19 cellular contexts compared by ENCODE assay signal in genomic region chr10:126658928-126659327, GRCh38. TPM values are rescaled to one million over a fixed set of nuclear protein-coding genes. Genes with fewer than 3 reads are reported as not detected.
DNase-seq lines count a peak whose midpoint lies in the region; ATAC-seq and TF ChIP-seq lines count a peak whose summit lies in the region.
"Had no signal": no experiment of that assay in that cellular context is flagged by ENCODE, and none has a peak within 500 bp of the region (broad histone marks: within the 10 kb centered on the region; RNA-seq: fewer than 3 reads in every experiment).

No MANE protein-coding gene starts in this region.

- no peaks in the 10 kb centered on the region for H3K36me3 Mint-ChIP-seq in GM23338 (ENCODE audit: low read depth)
- H3K36me3 Mint-ChIP-seq: CD8-positive, alpha-beta memory T cell; IgD-negative memory B cell had no signal

- H2AFZ ChIP-seq in GM23338: peak overlapping the region; percentile 80

- no peak overlapping the region for H3K27ac Mint-ChIP-seq in GM23338
- H3K27ac Mint-ChIP-seq: CD8-positive, alpha-beta memory T cell; HFFc6; IgD-negative memory B cell had no signal

- ATAC-seq in GM23338: no peak
- ATAC-seq in GM21786 (IDR thresholded peaks at IDR 0.05; ENCODE audit: unreplicated experiment): no peak

- H3F3A ChIP-seq in GM23338 (replicated peaks; ENCODE audit: low read depth): no peaks in the 10 kb centered on the region

- no peak overlapping the region for H3K4me3 ChIP-seq in GM23338
- H3K4me3 ChIP-seq: BLaER1 had no signal

- H3K27me3 Mint-ChIP-seq in GM23338 (ENCODE audit: insufficient read depth, low read depth, poor library complexity): peaks cover 2% of the 10 kb centered on the region
- H3K27me3 Mint-ChIP-seq: IgD-negative memory B cell had no signal

- H3K9me2 ChIP-seq in GM23338 (ENCODE audit: insufficient read depth): peaks cover under 1% of the 10 kb centered on the region; the same call in 1 of the 2 replicates

- no peak overlapping the region for H3K4me3 Mint-ChIP-seq in GM23338
- H3K4me3 Mint-ChIP-seq: CD8-positive, alpha-beta memory T cell; HFFc6; IgD-negative memory B cell had no signal

- no peak overlapping the region for H3K4me2 ChIP-seq in GM23338
- H3K4me2 ChIP-seq: BLaER1 had no signal

- no peaks in the 10 kb centered on the region for H3K79me2 ChIP-seq in GM23338 (replicated peaks; ENCODE audit: insufficient read depth)

- no peaks in the 10 kb centered on the region for H3K9me3 Mint-ChIP-seq in GM23338
- H3K9me3 Mint-ChIP-seq: HFFc6, IgD-negative memory B cell had no signal

- H3K27me3 ChIP-seq in GM23338 (ENCODE audit: insufficient read depth): no peaks in the 10 kb centered on the region
- H3K27me3 ChIP-seq in layer of hippocampus (ENCODE audit: control insufficient read depth, insufficient read depth, low read length): no peaks in the 10 kb centered on the region
- H3K27me3 ChIP-seq: BLaER1 had no signal

- no peaks in the 10 kb centered on the region for H4K20me1 ChIP-seq in GM23338 (replicated peaks; ENCODE audit: insufficient read depth)
- H4K20me1 ChIP-seq: BLaER1 had no signal

- H3K27ac ChIP-seq in GM23338 (ENCODE audit: low read depth): no peak overlapping the region
- H3K27ac ChIP-seq in cingulate gyrus (ENCODE audit: low read depth, low read length): peak overlapping the region; percentile 74
- peak overlapping the region; percentile 60 for H3K27ac ChIP-seq in layer of hippocampus (ENCODE audit: low read depth, low read length)
- H3K27ac ChIP-seq: 22Rv1, BLaER1 had no signal

- no peaks in the 10 kb centered on the region for H3K36me3 ChIP-seq in GM23338 (ENCODE audit: insufficient read depth)
- H3K36me3 ChIP-seq: BLaER1 had no signal

- DNase-seq in GM23338 (ENCODE audit: low spot score) (no peak), superior temporal gyrus (ENCODE audit: extremely low spot score) (peak; percentile 67), SHP77 treated with DMSO at 0.1 percent for 48 hours (lab: John Stamatoyannopoulos, UW) (no peak), GM10266 (ENCODE audit: extremely low spot score) (no peak)
- DNase-seq: AML-193; Caco-2; CD8-positive, alpha-beta memory T cell; DMS53; GF-D8; HCEC 1CT; HFFc6 had no signal

- TF ChIP-seq CTCF in GM23338 (conservative IDR thresholded peaks at IDR 0.05; ENCODE audit: low read depth in 2 of 2) (no peak), GM10266 (IDR thresholded peaks at IDR 0.05; ENCODE audit: control insufficient read depth, insufficient read depth, low read depth, missing control alignments) (no peak)

- H3K4me1 Mint-ChIP-seq in GM23338: no peaks in the 10 kb centered on the region; the same call in 2 of the 3 replicates
- H3K4me1 Mint-ChIP-seq: IgD-negative memory B cell had no signal

- no peaks in the 10 kb centered on the region for H3K4me1 ChIP-seq in GM23338 (ENCODE audit: insufficient read depth)
- H3K4me1 ChIP-seq: Caco-2 had no signal

TF ChIP-seq in GM23338, 12 proteins besides CTCF, POLR2A, EP300 and RAD21 (continues in another document):
- TF ChIP-seq POLR2AphosphoS5 (IDR thresholded peaks at IDR 0.05; ENCODE audit: low read depth): no peak
- TF ChIP-seq NANOG (IDR thresholded peaks at IDR 0.05; ENCODE audit: borderline replicate concordance): no peak
- TF ChIP-seq ZNF462 (CRISPR knock-in tag; IDR thresholded peaks at IDR 0.05): no peak
- TF ChIP-seq STAT1 (IDR thresholded peaks at IDR 0.05; ENCODE audit: unreplicated experiment): no peak
- no peak for TF ChIP-seq ZNF331 (CRISPR knock-in tag; IDR thresholded peaks at IDR 0.05; ENCODE audit: low read depth)
- no peak for TF ChIP-seq EZH2 (IDR thresholded peaks at IDR 0.05; ENCODE audit: low read depth, unreplicated experiment)
- no peak for TF ChIP-seq EZH2phosphoT487 (IDR thresholded peaks at IDR 0.05; ENCODE audit: unreplicated experiment)
- TF ChIP-seq JUNB (IDR thresholded peaks at IDR 0.05; ENCODE audit: unreplicated experiment): no peak
- TF ChIP-seq ZNF114 (CRISPR knock-in tag; IDR thresholded peaks at IDR 0.05): no peak
- TF ChIP-seq, protein P1, sequence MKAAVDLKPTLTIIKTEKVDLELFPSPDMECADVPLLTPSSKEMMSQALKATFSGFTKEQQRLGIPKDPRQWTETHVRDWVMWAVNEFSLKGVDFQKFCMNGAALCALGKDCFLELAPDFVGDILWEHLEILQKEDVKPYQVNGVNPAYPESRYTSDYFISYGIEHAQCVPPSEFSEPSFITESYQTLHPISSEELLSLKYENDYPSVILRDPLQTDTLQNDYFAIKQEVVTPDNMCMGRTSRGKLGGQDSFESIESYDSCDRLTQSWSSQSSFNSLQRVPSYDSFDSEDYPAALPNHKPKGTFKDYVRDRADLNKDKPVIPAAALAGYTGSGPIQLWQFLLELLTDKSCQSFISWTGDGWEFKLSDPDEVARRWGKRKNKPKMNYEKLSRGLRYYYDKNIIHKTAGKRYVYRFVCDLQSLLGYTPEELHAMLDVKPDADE (IDR thresholded peaks at IDR 0.05): no peak

RNA-seq across cellular contexts. Expression of gene C10orf90, which starts 11.6 kb away (rescaled TPM):
- 0.43 and 0.76 TPM in 2 replicates for total RNA-seq in GM23338 (2014; rRNA removed; shearing (Covaris generic))
- 0.35 and 0.97 TPM in 2 replicates for polyA plus RNA-seq in GM23338 (2016; fragmentation: Nextera tagmentation; extraction: Ambion mirVana)
- total RNA-seq: A673; Caco-2; CD8-positive, alpha-beta memory T cell; HFFc6; HT1080 had no signal
- polyA plus RNA-seq: CD8-positive, alpha-beta memory T cell; IgD-negative memory B cell had no signal
